In genomic region chr21:44018813-44019567, GRCh38 we compare ENCODE assay signal across 14 cellular contexts. TPM values are rescaled to one million over a fixed set of nuclear protein-coding genes. Genes with fewer than 3 reads are reported as not detected.
DNase-seq lines count a peak whose midpoint lies in the region; ATAC-seq and TF ChIP-seq lines count a peak whose summit lies in the region.
"Had no signal": no experiment of that assay in that cellular context is flagged by ENCODE, and none has a peak within 500 bp of the region (broad histone marks: within the 10 kb centered on the region; RNA-seq: fewer than 3 reads in every experiment).

No MANE protein-coding gene starts in this region.

- H3K27ac Mint-ChIP-seq in activated CD4-positive, alpha-beta T cell treated with anti-CD3 and anti-CD28 coated beads, Interleukin-2, amount 10 ng/mL, durations not matched to agents 7 days and 5 days: peak overlapping the region; percentile 69
- H3K27ac Mint-ChIP-seq in activated T-helper 2 cell treated with anti-CD3 and anti-CD28 coated beads, Interferon-gamma antibody, Interleukin-2, Interleukin-4, amounts not matched to agents 10 μg/mL and 5 μg/mL and 100 μg/mL, durations not matched to agents 14 hours and 24 hours and 36 hours: peak overlapping the region; percentile 42
- peak overlapping the region; percentile 77 for H3K27ac Mint-ChIP-seq in nephron progenitor cell

- POLR2A ChIA-PET in activated CD4-positive, alpha-beta T cell treated with anti-CD3 and anti-CD28 coated beads, Interleukin-2, amount 10 ng/mL, durations not matched to agents 7 days and 5 days (lab: Charles Lee): no interaction called here

- DNase-seq in activated CD4-positive, alpha-beta T cell treated with anti-CD3 and anti-CD28 coated beads, Interleukin-2, amount 10 ng/mL, durations not matched to agents 7 days and 5 days: no peak
- DNase-seq in activated CD4-positive, alpha-beta T cell treated with anti-CD3 and anti-CD28 coated beads for 48 hours: no peak
- no peak for DNase-seq in activated T-helper 2 cell treated with anti-CD3 and anti-CD28 coated beads, Interferon-gamma antibody, Interleukin-2, Interleukin-4, amounts not matched to agents 10 μg/mL and 5 μg/mL and 100 μg/mL, durations not matched to agents 14 hours and 24 hours and 36 hours (ENCODE audit: low spot score)
- DNase-seq in nephron progenitor cell (no peak), cerebellum (ENCODE audit: low spot score) (no peak)
- DNase-seq: ACHN; DMS79; effector CD8-positive, alpha-beta T cell; Karpas-422 had no signal

- H3K27ac ChIP-seq in KOPT-K1 (ENCODE audit: low read depth, low read length, poor library complexity, severe bottlenecking): peak overlapping the region; percentile 50
- H3K27ac ChIP-seq: vagina had no signal

- peaks cover 79% of the 10 kb centered on the region for H3K4me1 Mint-ChIP-seq in activated CD4-positive, alpha-beta T cell treated with anti-CD3 and anti-CD28 coated beads, Interleukin-2, amount 10 ng/mL, durations not matched to agents 7 days and 5 days
- peaks cover 56% of the 10 kb centered on the region for H3K4me1 Mint-ChIP-seq in activated T-helper 2 cell treated with anti-CD3 and anti-CD28 coated beads, Interferon-gamma antibody, Interleukin-2, Interleukin-4, amounts not matched to agents 10 μg/mL and 5 μg/mL and 100 μg/mL, durations not matched to agents 14 hours and 24 hours and 36 hours (ENCODE audit: low read depth)
- peaks cover 30% of the 10 kb centered on the region for H3K4me1 Mint-ChIP-seq in nephron progenitor cell

- peak overlapping the region; percentile 13 for H3K4me3 Mint-ChIP-seq in activated CD4-positive, alpha-beta T cell treated with anti-CD3 and anti-CD28 coated beads, Interleukin-2, amount 10 ng/mL, durations not matched to agents 7 days and 5 days
- H3K4me3 Mint-ChIP-seq in activated T-helper 2 cell treated with anti-CD3 and anti-CD28 coated beads, Interferon-gamma antibody, Interleukin-2, Interleukin-4, amounts not matched to agents 10 μg/mL and 5 μg/mL and 100 μg/mL, durations not matched to agents 14 hours and 24 hours and 36 hours (ENCODE audit: low read depth): no peak overlapping the region
- no peak overlapping the region for H3K4me3 Mint-ChIP-seq in nephron progenitor cell

- peaks cover 10% of the 10 kb centered on the region for H3K36me3 Mint-ChIP-seq in activated CD4-positive, alpha-beta T cell treated with anti-CD3 and anti-CD28 coated beads, Interleukin-2, amount 10 ng/mL, durations not matched to agents 7 days and 5 days (ENCODE audit: low read depth)
- peaks cover 20% of the 10 kb centered on the region for H3K36me3 Mint-ChIP-seq in activated T-helper 2 cell treated with anti-CD3 and anti-CD28 coated beads, Interferon-gamma antibody, Interleukin-2, Interleukin-4, amounts not matched to agents 10 μg/mL and 5 μg/mL and 100 μg/mL, durations not matched to agents 14 hours and 24 hours and 36 hours (ENCODE audit: low read depth)
- no peaks in the 10 kb centered on the region for H3K36me3 Mint-ChIP-seq in nephron progenitor cell (ENCODE audit: low read depth)

- H3K9me3 Mint-ChIP-seq in activated CD4-positive, alpha-beta T cell treated with anti-CD3 and anti-CD28 coated beads, Interleukin-2, amount 10 ng/mL, durations not matched to agents 7 days and 5 days: no peaks in the 10 kb centered on the region
- no peaks in the 10 kb centered on the region for H3K9me3 Mint-ChIP-seq in activated T-helper 2 cell treated with anti-CD3 and anti-CD28 coated beads, Interferon-gamma antibody, Interleukin-2, Interleukin-4, amounts not matched to agents 10 μg/mL and 5 μg/mL and 100 μg/mL, durations not matched to agents 14 hours and 24 hours and 36 hours
- H3K9me3 Mint-ChIP-seq in nephron progenitor cell: no peaks in the 10 kb centered on the region

- no peaks in the 10 kb centered on the region for H3K36me3 ChIP-seq in KOPT-K1 (ENCODE audit: insufficient read depth, low read length)
- H3K36me3 ChIP-seq: vagina had no signal

- no peaks in the 10 kb centered on the region for H3K27me3 Mint-ChIP-seq in activated CD4-positive, alpha-beta T cell treated with anti-CD3 and anti-CD28 coated beads, Interleukin-2, amount 10 ng/mL, durations not matched to agents 7 days and 5 days
- no peaks in the 10 kb centered on the region for H3K27me3 Mint-ChIP-seq in activated T-helper 2 cell treated with anti-CD3 and anti-CD28 coated beads, Interferon-gamma antibody, Interleukin-2, Interleukin-4, amounts not matched to agents 10 μg/mL and 5 μg/mL and 100 μg/mL, durations not matched to agents 14 hours and 24 hours and 36 hours (ENCODE audit: low read depth)
- H3K27me3 Mint-ChIP-seq in nephron progenitor cell (ENCODE audit: low read depth, poor library complexity): no peaks in the 10 kb centered on the region

- H3K9me3 ChIP-seq in KOPT-K1 (ENCODE audit: insufficient read depth, low read length, poor library complexity, severe bottlenecking): no peaks in the 10 kb centered on the region
- H3K9me3 ChIP-seq: vagina had no signal

- no peak for TF ChIP-seq CTCF in nephron progenitor cell (IDR thresholded peaks at IDR 0.05)

- intact Hi-C loops in activated T-helper 2 cell treated with anti-CD3 and anti-CD28 coated beads, Interferon-gamma antibody, Interleukin-2, Interleukin-4, amounts not matched to agents 10 μg/mL and 5 μg/mL and 100 μg/mL, durations not matched to agents 14 hours and 24 hours and 36 hours (cut with micrococcal nuclease): no loop called here

- ATAC-seq in HG03469 (IDR thresholded peaks at IDR 0.05; ENCODE audit: unreplicated experiment): no peak
- ATAC-seq in HG03045 (IDR thresholded peaks at IDR 0.05; ENCODE audit: unreplicated experiment): no peak
- ATAC-seq: SK-N-SH treated with all-trans-retinoic acid at 6 μM for 48 hours had no signal

- CTCF ChIA-PET in activated CD4-positive, alpha-beta T cell treated with anti-CD3 and anti-CD28 coated beads, Interleukin-2, amount 10 ng/mL, durations not matched to agents 7 days and 5 days (lab: Charles Lee): interaction anchor here (0.7 to 1.2 kb wide), 2 partner anchors 46 to 270 kb away, joined by 3 to 5 read pairs; no protein-coding TSS in a partner anchor

RNA-seq across cellular contexts. Expression of gene TRAPPC10, which starts 6.9 kb away (rescaled TPM):
- total RNA-seq in activated CD4-positive, alpha-beta T cell treated with anti-CD3 and anti-CD28 coated beads, Interleukin-2, amount 10 ng/mL, durations not matched to agents 7 days and 5 days: 10 to 100 TPM; 61.7 to 76.9 TPM
- total RNA-seq in activated T-helper 2 cell treated with anti-CD3 and anti-CD28 coated beads, Interferon-gamma antibody, Interleukin-2, Interleukin-4, amounts not matched to agents 10 μg/mL and 5 μg/mL and 100 μg/mL, durations not matched to agents 14 hours and 24 hours and 36 hours: 67.3 and 69.9 TPM in 2 replicates
- 24.9 TPM for total RNA-seq in cerebellum
